ENCODE assay signal across 12 cellular contexts in genomic region chr17:37744633-37744927, GRCh38. TPM values are rescaled to one million over a fixed set of nuclear protein-coding genes. Genes with fewer than 3 reads are reported as not detected.
DNase-seq lines count a peak whose midpoint lies in the region; ATAC-seq, FAIRE-seq and TF ChIP-seq lines count a peak whose summit lies in the region.
"Had no signal": no experiment of that assay in that cellular context is flagged by ENCODE, and none has a peak within 500 bp of the region (broad histone marks: within the 10 kb centered on the region; RNA-seq: fewer than 3 reads in every experiment).

No MANE protein-coding gene starts in this region.

- H3K4me1 ChIP-seq in kidney (ENCODE audit: control insufficient read depth in 1 of 2, insufficient read depth in 1 of 2, low read depth in 1 of 2, low read length in 2 of 2): peaks cover 3 to 8% of the 10 kb centered on the region in 2 donors

- H3K36me3 ChIP-seq in kidney (ENCODE audit: control insufficient read depth in 1 of 2, insufficient read depth in 2 of 2, low read length in 2 of 2): no peaks in the 10 kb centered on the region
- H3K36me3 ChIP-seq: MG63 had no signal

- peak overlapping the region; percentile 81 for H3K4me3 Mint-ChIP-seq in activated CD4-positive, alpha-beta T cell treated with anti-CD3 and anti-CD28 coated beads, Interleukin-2, amount 10 ng/mL, durations not matched to agents 24 days and 14 days
- peak overlapping the region in 2 of 3 donors; percentile 60 to 68 for H3K4me3 Mint-ChIP-seq in T-cell
- peak overlapping the region; percentile 80 for H3K4me3 Mint-ChIP-seq in stimulated activated naive CD8-positive, alpha-beta T cell treated with anti-CD3 and anti-CD28 coated beads, Interleukin-15, Interleukin-2, amounts not matched to agents 100 ng/mL and 50 ng/mL, for 24 hours

- peak overlapping the region; percentile 96 for H3K27ac ChIP-seq in kidney (ENCODE audit: low read depth in 2 of 2, low read length in 2 of 2)

- CTCF ChIA-PET in T-cell (lab: Charles Lee): interaction anchor here in 1 of 2 donors (0.6 kb wide), 1 partner anchor 133 kb away, joined by 6 read pairs; no protein-coding TSS in a partner anchor

- no peak for DNase-seq in activated CD4-positive, alpha-beta T cell treated with anti-CD3 and anti-CD28 coated beads, Interleukin-2, amount 10 ng/mL, durations not matched to agents 24 days and 14 days
- no peak for DNase-seq in activated CD4-positive, alpha-beta T cell treated with anti-CD3 and anti-CD28 coated beads, Interleukin-2, amount 50 U/mL, for 48 hours
- DNase-seq in T-cell (peak in 1 of 34 experiments; percentile 6), kidney (no peak), NCI-H2196 (lab: John Stamatoyannopoulos, UW; ENCODE audit: unreplicated experiment) (no peak), retina (no peak), omental fat pad (ENCODE audit: low spot score) (no peak)
- DNase-seq: activated CD4-positive, alpha-beta T cell treated with anti-CD3 and anti-CD28 coated beads for 4 hours; MG63 had no signal

- no peaks in the 10 kb centered on the region for H3K9me3 ChIP-seq in kidney (ENCODE audit: control insufficient read depth in 1 of 2, low read length in 2 of 2)
- H3K9me3 ChIP-seq: MG63 had no signal

- no peak for ATAC-seq in T-cell (replicated peaks in 1 of 4)
- ATAC-seq in omental fat pad (ENCODE audit: low FRiP score): no peak

- TF ChIP-seq CTCF in kidney (IDR thresholded peaks at IDR 0.05; ENCODE audit: borderline replicate concordance, extremely low read depth, insufficient read depth) (no peak), omental fat pad (IDR thresholded peaks at IDR 0.05) (no peak)

- H3K27ac Mint-ChIP-seq in activated CD4-positive, alpha-beta T cell treated with anti-CD3 and anti-CD28 coated beads, Interleukin-2, amount 10 ng/mL, durations not matched to agents 24 days and 14 days: peak overlapping the region; percentile 41
- H3K27ac Mint-ChIP-seq in T-cell: no peak overlapping the region
- peak overlapping the region; percentile 52 for H3K27ac Mint-ChIP-seq in stimulated activated naive CD8-positive, alpha-beta T cell treated with anti-CD3 and anti-CD28 coated beads, Interleukin-15, Interleukin-2, amounts not matched to agents 100 ng/mL and 50 ng/mL, for 24 hours

- no peaks in the 10 kb centered on the region for H3K36me3 Mint-ChIP-seq in activated CD4-positive, alpha-beta T cell treated with anti-CD3 and anti-CD28 coated beads, Interleukin-2, amount 10 ng/mL, durations not matched to agents 24 days and 14 days (ENCODE audit: low read depth)
- H3K36me3 Mint-ChIP-seq in T-cell: no peaks in the 10 kb centered on the region
- no peaks in the 10 kb centered on the region for H3K36me3 Mint-ChIP-seq in stimulated activated naive CD8-positive, alpha-beta T cell treated with anti-CD3 and anti-CD28 coated beads, Interleukin-15, Interleukin-2, amounts not matched to agents 100 ng/mL and 50 ng/mL, for 24 hours (ENCODE audit: low read depth)

- no peaks in the 10 kb centered on the region for H3K9me3 Mint-ChIP-seq in activated CD4-positive, alpha-beta T cell treated with anti-CD3 and anti-CD28 coated beads, Interleukin-2, amount 10 ng/mL, durations not matched to agents 24 days and 14 days
- no peaks in the 10 kb centered on the region for H3K9me3 Mint-ChIP-seq in T-cell
- no peaks in the 10 kb centered on the region for H3K9me3 Mint-ChIP-seq in stimulated activated naive CD8-positive, alpha-beta T cell treated with anti-CD3 and anti-CD28 coated beads, Interleukin-15, Interleukin-2, amounts not matched to agents 100 ng/mL and 50 ng/mL, for 24 hours

- H3K4me3 ChIP-seq in kidney (ENCODE audit: low read length in 2 of 2): peak overlapping the region; percentile 84 to 89
- H3K4me3 ChIP-seq: MG63 had no signal

- intact Hi-C loops in activated CD4-positive, alpha-beta T cell treated with anti-CD3 and anti-CD28 coated beads, Interleukin-2, amount 10 ng/mL, durations not matched to agents 24 days and 14 days (cut with micrococcal nuclease): loop anchor here (5.0 kb wide), 1 partner anchor 802 kb away; no protein-coding TSS in a partner anchor
- intact Hi-C loops in kidney (cut with DNase I): no loop called here

- peaks cover 73% of the 10 kb centered on the region for H3K27me3 Mint-ChIP-seq in activated CD4-positive, alpha-beta T cell treated with anti-CD3 and anti-CD28 coated beads, Interleukin-2, amount 10 ng/mL, durations not matched to agents 24 days and 14 days
- peaks cover 52 to 69% of the 10 kb centered on the region in 2 donors for H3K27me3 Mint-ChIP-seq in T-cell
- H3K27me3 Mint-ChIP-seq in stimulated activated naive CD8-positive, alpha-beta T cell treated with anti-CD3 and anti-CD28 coated beads, Interleukin-15, Interleukin-2, amounts not matched to agents 100 ng/mL and 50 ng/mL, for 24 hours: peaks cover 71% of the 10 kb centered on the region

- H3K4me1 Mint-ChIP-seq in activated CD4-positive, alpha-beta T cell treated with anti-CD3 and anti-CD28 coated beads, Interleukin-2, amount 10 ng/mL, durations not matched to agents 24 days and 14 days: peaks cover 13% of the 10 kb centered on the region
- peaks cover 27 to 30% (median 29%) of the 10 kb centered on the region in 3 donors for H3K4me1 Mint-ChIP-seq in T-cell
- peaks cover 35% of the 10 kb centered on the region for H3K4me1 Mint-ChIP-seq in stimulated activated naive CD8-positive, alpha-beta T cell treated with anti-CD3 and anti-CD28 coated beads, Interleukin-15, Interleukin-2, amounts not matched to agents 100 ng/mL and 50 ng/mL, for 24 hours (ENCODE audit: low read depth)

- peak overlapping the region; percentile 71 to 94 for H3K9ac ChIP-seq in kidney (ENCODE audit: low read length in 2 of 2)

- no peak for FAIRE-seq in kidney (lab: Jason Lieb, UNC)
- FAIRE-seq: A204.1, colon had no signal

- POLR2A ChIA-PET in T-cell (lab: Charles Lee): no interaction called here

RNA-seq across cellular contexts. Expression of gene HNF1B, which starts 0.3 kb away (rescaled TPM):
- 2.2 and 2.9 TPM in 2 replicates for total RNA-seq in activated CD4-positive, alpha-beta T cell treated with anti-CD3 and anti-CD28 coated beads, Interleukin-2, amount 10 ng/mL, durations not matched to agents 24 days and 14 days
- total RNA-seq in T-cell (under 1 TPM in 3 of 5 donors, not detected in 2; 0.10 to 0.19 (median 0.15) TPM), kidney (185 TPM), omental fat pad (not detected)
- 84.1 TPM for polyA plus RNA-seq in kidney (ENCODE audit: insufficient read depth, low read depth, low replicate concordance)

Comparison
In these comparisons a context has a peak if more than half of its experiments do, and no peak if none do; other contexts are left out.
1. H3K27ac Mint-ChIP-seq: peak in activated CD4-positive, alpha-beta T cell treated with anti-CD3 and anti-CD28 coated beads, Interleukin-2, amount 10 ng/mL, durations not matched to agents 24 days and 14 days (single experiment) and stimulated activated naive CD8-positive, alpha-beta T cell treated with anti-CD3 and anti-CD28 coated beads, Interleukin-15, Interleukin-2, amounts not matched to agents 100 ng/mL and 50 ng/mL, for 24 hours (single experiment); none in T-cell (0 of 2).
2. RNA of gene HNF1B, which starts 0.3 kb away (total RNA-seq): 185 TPM in kidney (single experiment); 2.2 to 2.9 TPM in activated CD4-positive, alpha-beta T cell treated with anti-CD3 and anti-CD28 coated beads, Interleukin-2, amount 10 ng/mL, durations not matched to agents 24 days and 14 days, 0.10 to 0.19 TPM in T-cell and not detected in omental fat pad; every median in the first group is over 10 times any median in the second.
3. Peak in every context shown above with its lines, with median percentiles within 50 percentile points of each other: H3K4me3 Mint-ChIP-seq.